In genomic region chr6:158817298-158818007, GRCh38 we compare ENCODE assay signal across 8 cellular contexts. TPM values are rescaled to one million over a fixed set of nuclear protein-coding genes. Genes with fewer than 3 reads are reported as not detected.
DNase-seq lines count a peak whose midpoint lies in the region; ATAC-seq and TF ChIP-seq lines count a peak whose summit lies in the region.

No MANE protein-coding gene starts in this region.

- peak overlapping the region; percentile 89 for H3K4me3 ChIP-seq in A673 (ENCODE audit: low read depth, low read length, poor library complexity, severe bottlenecking)
- peak overlapping the region; percentile 76 to 79 for H3K4me3 ChIP-seq in SK-N-SH (ENCODE audit: low read depth in 2 of 2, low read length in 1 of 2)
- H3K4me3 ChIP-seq in coronary artery: peak overlapping the region; percentile 99
- peak overlapping the region; percentile 75 to 88 (median 86) for H3K4me3 ChIP-seq in right lobe of liver
- peak overlapping the region; percentile 86 for H3K4me3 ChIP-seq in thoracic aorta

- peaks cover 56% of the 10 kb centered on the region for H3K79me2 ChIP-seq in SK-N-SH (ENCODE audit: insufficient read depth)

- peak overlapping the region; percentile 86 for H3K27ac ChIP-seq in A673 (ENCODE audit: low read depth, low read length, poor library complexity, severe bottlenecking)
- peak overlapping the region; percentile 56 to 60 for H3K27ac ChIP-seq in SK-N-SH (ENCODE audit: low read depth in 2 of 2, low read length in 1 of 2)
- peak overlapping the region; percentile 93 to 100 for H3K27ac ChIP-seq in coronary artery
- peak overlapping the region; percentile 89 to 94 (median 93) for H3K27ac ChIP-seq in right lobe of liver
- peak overlapping the region; percentile 89 to 91 for H3K27ac ChIP-seq in thoracic aorta

- peaks cover 54% of the 10 kb centered on the region for H3K36me3 Mint-ChIP-seq in HFFc6 (ENCODE audit: low read depth)

- H3K4me2 ChIP-seq in SK-N-SH: peak overlapping the region; percentile 90

- H3K36me3 ChIP-seq in A673 (ENCODE audit: insufficient read depth, low read length, poor library complexity, severe bottlenecking) (peaks cover 19% of the 10 kb centered on the region), SK-N-SH (replicated peaks in 1 of 2; ENCODE audit: control insufficient read depth in 1 of 2, insufficient read depth in 2 of 2, low read length in 1 of 2) (peaks cover 4 to 9% of the 10 kb centered on the region in 2 experiments), right lobe of liver (peaks cover 0 to 5% (median 0%) of the 10 kb centered on the region in 4 donors), thoracic aorta (no peaks in the 10 kb centered on the region)

- H3K27ac Mint-ChIP-seq in HFFc6: peak overlapping the region; percentile 96

- peak overlapping the region; percentile 84 for H3K9ac ChIP-seq in SK-N-SH

- POLR2A ChIA-PET in A673 (lab: Charles Lee; ENCODE audit: low non-redundant PET): no interaction called here
- POLR2A ChIA-PET in SK-N-SH (lab: Yijun Ruan, JAX): interaction anchor here (1.0 kb wide), 1 partner anchor 63 kb away, joined by 3 read pairs; no protein-coding TSS in a partner anchor

- H3K27me3 Mint-ChIP-seq in HFFc6 (ENCODE audit: insufficient read depth): peaks cover 9% of the 10 kb centered on the region

- H3K9me3 Mint-ChIP-seq in HFFc6: no peaks in the 10 kb centered on the region

- no peak; the same call in 1 of the 2 replicates for TF ChIP-seq RAD21 in SK-N-SH (IDR thresholded peaks at IDR 0.05; ENCODE audit: low read length)

- CTCF ChIA-PET in A673 (lab: Charles Lee): no interaction called here
- CTCF ChIA-PET in SK-N-SH (lab: Yijun Ruan, JAX): interaction anchor here (1.2 kb wide), 1 partner anchor 153 kb away, joined by 5 read pairs; no protein-coding TSS in a partner anchor

- peaks cover 41% of the 10 kb centered on the region for H4K20me1 ChIP-seq in SK-N-SH (ENCODE audit: insufficient read depth)

- H3K27me3 ChIP-seq in A673 (replicated peaks; ENCODE audit: insufficient read depth, low read depth, low read length, poor library complexity) (no peaks in the 10 kb centered on the region), SK-N-SH (ENCODE audit: insufficient read depth) (no peaks in the 10 kb centered on the region), right lobe of liver (no peaks in the 10 kb centered on the region), thoracic aorta (replicated peaks; ENCODE audit: insufficient read depth) (no peaks in the 10 kb centered on the region)

- H3K9me3 ChIP-seq in A673 (ENCODE audit: low read depth, low read length, poor library complexity, severe bottlenecking) (no peaks in the 10 kb centered on the region), SK-N-SH (no peaks in the 10 kb centered on the region; the same call in 1 of the 2 replicates), right lobe of liver (no peaks in the 10 kb centered on the region), thoracic aorta (no peaks in the 10 kb centered on the region)

- H3K4me1 Mint-ChIP-seq in HFFc6 (ENCODE audit: low read depth): peaks cover 64% of the 10 kb centered on the region

- BruUV-seq in A673 (replicated peaks; lab: Mats Ljungman, UMichigan): TSS peak; percentile 40

- intact Hi-C loops in A673 (cut with micrococcal nuclease; ENCODE audit: unreplicated experiment): loop anchor here (2.0 kb wide), 1 partner anchor 51 kb away; no protein-coding TSS in a partner anchor
- intact Hi-C loops in right lobe of liver (cut with DNase I): no loop called here

- no peaks in the 10 kb centered on the region for H3K9me2 ChIP-seq in SK-N-SH

- no peak for TF ChIP-seq EP300 in SK-N-SH (IDR thresholded peaks at IDR 0.05; ENCODE audit: borderline replicate concordance in 1 of 2, low read depth in 1 of 2, low read length in 1 of 2)

- H2AFZ ChIP-seq in SK-N-SH (ENCODE audit: low read depth): no peak overlapping the region

- TF ChIP-seq POLR2A in right lobe of liver (IDR thresholded peaks at IDR 0.05): no peak

- DNase-seq in A673 (ENCODE audit: low spot score) (no peak), HFFc6 (no peak), SK-N-SH (peak; percentile 56), coronary artery (ENCODE audit: low spot score) (no peak), right lobe of liver (peak; percentile 66 to 85 (median 81)), thoracic aorta (ENCODE audit: low spot score) (no peak), middle frontal gyrus (ENCODE audit: extremely low spot score, low spot score) (no peak), hippocampal formation (lab: John Stamatoyannopoulos, UW) (no peak)

- no peaks in the 10 kb centered on the region for H3F3A ChIP-seq in SK-N-SH (replicated peaks; ENCODE audit: insufficient read depth)

- TF ChIP-seq CTCF in A673 (conservative IDR thresholded peaks at IDR 0.05; ENCODE audit: low read depth, low read length) (no peak), HFFc6 (IDR thresholded peaks at IDR 0.05) (no peak), SK-N-SH (IDR thresholded peaks at IDR 0.05) (no peak), coronary artery (IDR thresholded peaks at IDR 0.05) (no peak), right lobe of liver (IDR thresholded peaks at IDR 0.05) (no peak), thoracic aorta (IDR thresholded peaks at IDR 0.05) (no peak)

- ATAC-seq in right lobe of liver (peak; percentile 47 to 68 (median 64)), thoracic aorta (ENCODE audit: insufficient number of reproducible peaks, low FRiP score, low read depth) (no peak)

- peak overlapping the region; percentile 99 for H3K4me3 Mint-ChIP-seq in HFFc6

- 28% methylated on average over 15 of the region's 20 CpGs for WGBS in SK-N-SH (ENCODE audit: low lambda C conversion rate)
- 4% methylated on average over 19 of the region's 20 CpGs for WGBS in right lobe of liver (ENCODE audit: insufficient coverage, low coverage, low lambda C conversion rate, missing lambda C conversion rate)

- H3K4me1 ChIP-seq in A673 (ENCODE audit: insufficient read depth, low read length, poor library complexity, severe bottlenecking): peaks cover 35% of the 10 kb centered on the region
- H3K4me1 ChIP-seq in SK-N-SH (ENCODE audit: control insufficient read depth in 1 of 2, insufficient read depth in 2 of 2, low read depth in 1 of 2, low read length in 1 of 2): peaks cover 24 to 25% of the 10 kb centered on the region in 2 experiments; a peak in 2 of 4 replicates
- peaks cover 0 to 45% (median 8%) of the 10 kb centered on the region in 4 donors for H3K4me1 ChIP-seq in right lobe of liver
- H3K4me1 ChIP-seq in thoracic aorta (ENCODE audit: control insufficient read depth in 1 of 2, low read depth in 2 of 2): peaks cover 11 to 37% of the 10 kb centered on the region in 2 donors

TF ChIP-seq in SK-N-SH, 30 proteins besides CTCF, POLR2A, EP300 and RAD21 (continues in another document):
- TF ChIP-seq TEAD4 (IDR thresholded peaks at IDR 0.05; ENCODE audit: borderline replicate concordance, insufficient read depth) (no peak), GATA2 (CRISPR knock-in tag; IDR thresholded peaks at IDR 0.05) (peak; percentile 37; the same call in 1 of the 2 replicates), RFX5 (IDR thresholded peaks at IDR 0.05; ENCODE audit: low read length) (no peak), TCF12 (IDR thresholded peaks at IDR 0.05) (no peak), JUND (IDR thresholded peaks at IDR 0.05) (no peak), TAF1 (IDR thresholded peaks at IDR 0.05; ENCODE audit: borderline replicate concordance, low read depth, low read length) (no peak), NRF1 (IDR thresholded peaks at IDR 0.05; ENCODE audit: low read depth, low read length) (no peak), USF2 (IDR thresholded peaks at IDR 0.05; ENCODE audit: borderline replicate concordance, low read depth, low read length) (no peak), MAX (IDR thresholded peaks at IDR 0.05; ENCODE audit: low read depth) (no peak), RCOR1 (IDR thresholded peaks at IDR 0.05; ENCODE audit: low read length) (no peak)

RNA-seq across cellular contexts. Expression of gene EZR, which starts 1.7 kb away (rescaled TPM):
- total RNA-seq in A673 (2021) (144 and 146 TPM in 2 replicates), right lobe of liver (100 to 1,000 TPM in 1 of 6 experiments, 10 to 100 TPM in 5; 26.4 to 161 (median 35.9) TPM), thoracic aorta (10 to 100 TPM; 26.8 to 55.2 TPM)
- 100 to 1,000 TPM; 118 to 183 (median 178) TPM for total RNA-seq in HFFc6 (2021; fragmentation: NEBNext Ultra II Directional; extraction: Animal tissue kit (Norgen Biotek cat#: 25700))
- polyA plus RNA-seq in SK-N-SH (2012; rRNA removed): 84.3 and 92.0 TPM in 2 replicates
- polyA plus RNA-seq in SK-N-SH (2012; cell fraction: cytosol; rRNA removed): 62.4 and 69.7 TPM in 2 replicates
- 75.6 and 84.7 TPM in 2 replicates for polyA plus RNA-seq in SK-N-SH (2012; cell fraction: nucleus; rRNA removed)

Comparison
In these comparisons a context has a peak if more than half of its experiments do, and no peak if none do; other contexts are left out.
1. DNase-seq: peak in SK-N-SH (single experiment) and right lobe of liver (3 of 3); none in A673 (single experiment), HFFc6 (single experiment), coronary artery (single experiment), thoracic aorta (single experiment), middle frontal gyrus (single experiment) and hippocampal formation (0 of 2).
2. Peak in every context shown above with its lines, with median percentiles within 50 percentile points of each other: H3K27ac ChIP-seq and H3K4me3 ChIP-seq.